Comparison of ENCODE assay signal across 14 cellular contexts in genomic region chr3:115627180-115628074, GRCh38. TPM values are rescaled to one million over a fixed set of nuclear protein-coding genes. Genes with fewer than 3 reads are reported as not detected.
DNase-seq lines count a peak whose midpoint lies in the region; ATAC-seq, FAIRE-seq and TF ChIP-seq lines count a peak whose summit lies in the region.
"Had no signal": no experiment of that assay in that cellular context is flagged by ENCODE, and none has a peak within 500 bp of the region (broad histone marks: within the 10 kb centered on the region; RNA-seq: fewer than 3 reads in every experiment).

No MANE protein-coding gene starts in this region.

- H3K9me3 ChIP-seq in endodermal cell (ENCODE audit: control insufficient read depth, low read length): no peaks in the 10 kb centered on the region
- H3K9me3 ChIP-seq in mucosa of descending colon: no peaks in the 10 kb centered on the region
- no peaks in the 10 kb centered on the region for H3K9me3 ChIP-seq in CD4-positive, alpha-beta T cell (ENCODE audit: control insufficient read depth, low read length)
- H3K9me3 ChIP-seq: prostate gland had no signal

- no peaks in the 10 kb centered on the region for H3K36me3 Mint-ChIP-seq in endodermal cell (ENCODE audit: low read depth)
- H3K36me3 Mint-ChIP-seq in CD4-positive, alpha-beta T cell (ENCODE audit: low read depth): no peaks in the 10 kb centered on the region

- 0 to 17% methylated on average over 1 to 3 of the region's 3 CpGs for WGBS in endodermal cell (ENCODE audit: insufficient coverage in 1 of 2, insufficient read length in 1 of 2), 2 experiments

- H3K4me3 ChIP-seq in endodermal cell (ENCODE audit: low read length) (no peak overlapping the region), mucosa of descending colon (no peak overlapping the region)
- H3K4me3 ChIP-seq: prostate gland had no signal

- no peaks in the 10 kb centered on the region for H3K9me3 Mint-ChIP-seq in endodermal cell
- H3K9me3 Mint-ChIP-seq in CD4-positive, alpha-beta T cell: no peaks in the 10 kb centered on the region
- H3K9me3 Mint-ChIP-seq: T-helper 1 cell treated with Interleukin-12 subunit alpha and Interleukin-12 subunit beta and Interleukin-4 antibody, amounts not matched to agents 30 μg/mL and 1 μg/mL, for 36 hours had no signal

- peaks cover 27% of the 10 kb centered on the region for H3K27me3 ChIP-seq in endodermal cell (ENCODE audit: control insufficient read depth, insufficient read depth, low read length, poor library complexity, severe bottlenecking)
- peaks cover 61% of the 10 kb centered on the region for H3K27me3 ChIP-seq in CD4-positive, alpha-beta T cell (ENCODE audit: control insufficient read depth, insufficient read depth, low read length)

- TF ChIP-seq POLR2A in H54 (IDR thresholded peaks at IDR 0.05; ENCODE audit: low read depth, low read length): no peak

- DNase-seq in endodermal cell: peak; percentile 57
- DNase-seq in mucosa of descending colon: no peak
- no peak for DNase-seq in H54 (ENCODE audit: insufficient read length, low spot score)
- DNase-seq in CD4-positive, alpha-beta T cell: no peak
- no peak for DNase-seq in kidney glomerular epithelial cell (lab: John Stamatoyannopoulos, UW)
- DNase-seq: activated gamma-delta T cell, NCI-H2081 treated with DMSO at 0.1 percent for 48 hours had no signal

- peaks cover 6% of the 10 kb centered on the region for H3K4me1 ChIP-seq in endodermal cell (ENCODE audit: control insufficient read depth, insufficient read depth, low read length)
- no peaks in the 10 kb centered on the region for H3K4me1 ChIP-seq in mucosa of descending colon (ENCODE audit: low read depth)
- H3K4me1 ChIP-seq: prostate gland had no signal

- peak; percentile 86 for ATAC-seq in GM18517 (IDR thresholded peaks at IDR 0.05; ENCODE audit: unreplicated experiment)
- ATAC-seq in GM21529 (IDR thresholded peaks at IDR 0.05; ENCODE audit: unreplicated experiment): peak; percentile 78
- peak; percentile 78 for ATAC-seq in HG03135 (IDR thresholded peaks at IDR 0.05; ENCODE audit: unreplicated experiment)
- ATAC-seq in mucosa of descending colon: no peak
- no peak for ATAC-seq in CD4-positive, alpha-beta T cell (ENCODE audit: poor library complexity)

- H3K4me3 Mint-ChIP-seq in endodermal cell: no peak overlapping the region
- H3K4me3 Mint-ChIP-seq in CD4-positive, alpha-beta T cell: no peak overlapping the region
- H3K4me3 Mint-ChIP-seq: T-helper 1 cell treated with Interleukin-12 subunit alpha and Interleukin-12 subunit beta and Interleukin-4 antibody, amounts not matched to agents 30 μg/mL and 1 μg/mL, for 36 hours had no signal

- no peak overlapping the region for H3K27ac Mint-ChIP-seq in endodermal cell
- no peak overlapping the region for H3K27ac Mint-ChIP-seq in CD4-positive, alpha-beta T cell
- H3K27ac Mint-ChIP-seq: T-helper 1 cell treated with Interleukin-12 subunit alpha and Interleukin-12 subunit beta and Interleukin-4 antibody, amounts not matched to agents 30 μg/mL and 1 μg/mL, for 36 hours had no signal

- H3K9ac ChIP-seq in endodermal cell (ENCODE audit: extremely low read depth, low read length, poor library complexity, severe bottlenecking): no peak overlapping the region

- H3K27ac ChIP-seq in endodermal cell (ENCODE audit: low read depth, low read length): no peak overlapping the region
- no peak overlapping the region for H3K27ac ChIP-seq in CD4-positive, alpha-beta T cell (ENCODE audit: low read depth, low read length)
- H3K27ac ChIP-seq: HL-60, prostate gland had no signal

- FAIRE-seq in H54 (lab: Jason Lieb, UNC): no peak
- FAIRE-seq: D721Med had no signal

- peaks cover 26% of the 10 kb centered on the region for H3K27me3 Mint-ChIP-seq in endodermal cell (ENCODE audit: insufficient read depth)
- H3K27me3 Mint-ChIP-seq in CD4-positive, alpha-beta T cell: peaks cover 64% of the 10 kb centered on the region

- TF ChIP-seq CTCF in endodermal cell (conservative IDR thresholded peaks at IDR 0.05) (peak; percentile 35), mucosa of descending colon (IDR thresholded peaks at IDR 0.05) (no peak)
- no peak for TF ChIP-seq CTCF in CD4-positive, alpha-beta T cell (IDR thresholded peaks at IDR 0.05)

- peaks cover 28% of the 10 kb centered on the region for H3K4me1 Mint-ChIP-seq in endodermal cell
- H3K4me1 Mint-ChIP-seq in CD4-positive, alpha-beta T cell (ENCODE audit: low read depth): peaks cover 20% of the 10 kb centered on the region

- CTCF ChIA-PET in CD4-positive, alpha-beta T cell (lab: Charles Lee): no interaction called here

- intact Hi-C loops in mucosa of descending colon (cut with DNase I, micrococcal nuclease): no loop called here
- intact Hi-C loops in CD4-positive, alpha-beta T cell (cut with DNase I, micrococcal nuclease): no loop called here

- POLR2A ChIA-PET in CD4-positive, alpha-beta T cell (lab: Charles Lee): interaction anchor here (0.7 kb wide), 1 partner anchor 10 kb away, joined by 3 read pairs; no protein-coding TSS in a partner anchor

- H3K36me3 ChIP-seq in endodermal cell (ENCODE audit: control insufficient read depth, insufficient read depth, low read length) (no peaks in the 10 kb centered on the region), mucosa of descending colon (ENCODE audit: low read depth) (no peaks in the 10 kb centered on the region)
- H3K36me3 ChIP-seq: prostate gland had no signal

RNA-seq across cellular contexts. Expression of gene GAP43, which starts 4.1 kb away (rescaled TPM):
- total RNA-seq in endodermal cell: 1 to 10 TPM; 1.5 to 8.0 TPM
- 78.0 TPM for polyA plus RNA-seq in endodermal cell (2013, experiment 1 of 2)
- 84.6 TPM for polyA plus RNA-seq in endodermal cell (2013, experiment 2 of 2)
- 10 to 100 TPM in 1 of 3 donors, 1 to 10 TPM in 1, under 1 TPM in 1; 0.96 to 13.6 (median 1.1) TPM for total RNA-seq in mucosa of descending colon
- total RNA-seq in CD4-positive, alpha-beta T cell: not detected

Comparison
In these comparisons a context has a peak if more than half of its experiments do, and no peak if none do; other contexts are left out.
1. ATAC-seq: peak in GM18517 (single experiment), GM21529 (single experiment) and HG03135 (single experiment); none in mucosa of descending colon (single experiment) and CD4-positive, alpha-beta T cell (single experiment).